In genomic region chr22:25447689-25448434, GRCh38 we compare ENCODE assay signal across 8 cellular contexts.
DNase-seq lines count a peak whose midpoint lies in the region; ATAC-seq, FAIRE-seq and TF ChIP-seq lines count a peak whose summit lies in the region.

No MANE protein-coding gene starts in this region.

- no peaks in the 10 kb centered on the region for H3K9me1 ChIP-seq in endothelial cell of umbilical vein (replicated peaks; ENCODE audit: control insufficient read depth, extremely low read depth, insufficient read depth, low read length)

- H2AFZ ChIP-seq in endothelial cell of umbilical vein (ENCODE audit: low read depth, low read length), result peak overlapping the region; percentile 36

- H3K27me3 ChIP-seq in CD8-positive, alpha-beta memory T cell (ENCODE audit: insufficient read depth, low read length, poor library complexity, severe bottlenecking), result no peaks in the 10 kb centered on the region
- no peaks in the 10 kb centered on the region for H3K27me3 ChIP-seq in endothelial cell of umbilical vein (ENCODE audit: control insufficient read depth in 2 of 2, insufficient read depth in 2 of 2, low read length in 2 of 2)

- peak; percentile 81 for ATAC-seq in GM19452 (IDR thresholded peaks at IDR 0.05; ENCODE audit: unreplicated experiment)

- peak overlapping the region; percentile 83 for H3K9ac ChIP-seq in endothelial cell of umbilical vein (replicated peaks; ENCODE audit: extremely low read depth, insufficient read depth, low read length)

- peak; percentile 95 for FAIRE-seq in endothelial cell of umbilical vein (lab: Jason Lieb, UNC)

- intact Hi-C loops in endothelial cell of umbilical vein (cut with micrococcal nuclease), result loop anchor here (2.0 to 5.0 kb wide), 4 partner anchors 21 to 324 kb away; no protein-coding TSS in a partner anchor

- peak; percentile 78 for TF ChIP-seq POLR2A in endothelial cell of umbilical vein (IDR thresholded peaks at IDR 0.05; ENCODE audit: low read depth, low read length)

- CTCF ChIA-PET in CD8-positive, alpha-beta memory T cell (lab: Charles Lee), result interaction anchor here (0.7 to 1.7 kb wide), 7 partner anchors 10 to 325 kb away, joined by 3 to 5 read pairs (median 3); no protein-coding TSS in a partner anchor
- CTCF ChIA-PET in endothelial cell of umbilical vein (lab: Charles Lee), result interaction anchor here (0.7 to 2.4 kb wide), 9 partner anchors 10 to 890 kb away, joined by 3 to 9 read pairs (median 4); no protein-coding TSS in a partner anchor

- H4K20me1 ChIP-seq in endothelial cell of umbilical vein (replicated peaks; ENCODE audit: control insufficient read depth, extremely low read depth, insufficient read depth, low read length), result peaks cover 6% of the 10 kb centered on the region

- peak overlapping the region; percentile 90 to 99 (median 94) for H3K4me3 Mint-ChIP-seq in CD8-positive, alpha-beta memory T cell

- H3K79me2 ChIP-seq in endothelial cell of umbilical vein (ENCODE audit: control insufficient read depth, insufficient read depth, low read length), result peaks cover 49% of the 10 kb centered on the region

- no peaks in the 10 kb centered on the region for H3K27me3 Mint-ChIP-seq in CD8-positive, alpha-beta memory T cell

- H3K9me3 Mint-ChIP-seq in CD8-positive, alpha-beta memory T cell, result no peaks in the 10 kb centered on the region

- H3K36me3 ChIP-seq in CD8-positive, alpha-beta memory T cell (ENCODE audit: insufficient read depth, low read length), result no peaks in the 10 kb centered on the region
- no peaks in the 10 kb centered on the region for H3K36me3 ChIP-seq in endothelial cell of umbilical vein (ENCODE audit: control insufficient read depth in 2 of 2, extremely low read depth in 1 of 2, insufficient read depth in 2 of 2, low read length in 2 of 2)

- peak; percentile 82 to 91 (median 85) for DNase-seq in CD8-positive, alpha-beta memory T cell
- peak; percentile 68 for DNase-seq in HS-5 (ENCODE audit: low read depth)
- peak; percentile 68 for DNase-seq in NOMO-1 treated with dmso at 0.1 percent for 144 hours (lab: John Stamatoyannopoulos, UW; ENCODE audit: unreplicated experiment)
- peak; percentile 82 for DNase-seq in activated CD8-positive, alpha-beta memory T cell treated with anti-CD3 and anti-CD28 coated beads, Interleukin-2, amount 50 U/mL, for 24 hours (ENCODE audit: extremely low read depth)
- DNase-seq in endothelial cell of umbilical vein (ENCODE audit: low read depth, low spot score), result peak; percentile 92
- DNase-seq in middle frontal gyrus (ENCODE audit: extremely low spot score, low spot score), result peak; percentile 77
- peak; percentile 72 to 84 for DNase-seq in stimulated activated CD8-positive, alpha-beta memory T cell treated with anti-CD3 and anti-CD28 coated beads, Interleukin-2, amount 100 ng/mL, for 1 hour (ENCODE audit: low read depth in 2 of 2)

- peak overlapping the region; percentile 79 to 100 (median 94) for H3K27ac Mint-ChIP-seq in CD8-positive, alpha-beta memory T cell

- peaks cover 41% of the 10 kb centered on the region for H3K4me1 ChIP-seq in CD8-positive, alpha-beta memory T cell (ENCODE audit: insufficient read depth, low read length)
- peaks cover 17% of the 10 kb centered on the region for H3K4me1 ChIP-seq in endothelial cell of umbilical vein (ENCODE audit: control insufficient read depth, extremely low read depth, insufficient read depth, low read length)

- H3K27ac ChIP-seq in CD8-positive, alpha-beta memory T cell (ENCODE audit: low read depth, low read length), result peak overlapping the region; percentile 75
- peak overlapping the region; percentile 62 for H3K27ac ChIP-seq in endothelial cell of umbilical vein (ENCODE audit: insufficient read depth, low read depth, low read length)

- H3K4me1 Mint-ChIP-seq in CD8-positive, alpha-beta memory T cell, result peaks cover 41 to 48% (median 42%) of the 10 kb centered on the region in 3 donors

- dilution Hi-C loops in endothelial cell of umbilical vein (cut with MboI; ENCODE audit: extremely low pct_ligation_motif_present, low sequenced_read_pairs), result no loop called here

- POLR2A ChIA-PET in CD8-positive, alpha-beta memory T cell (lab: Charles Lee), result no interaction called here
- POLR2A ChIA-PET in endothelial cell of umbilical vein (lab: Charles Lee), result no interaction called here

- peak overlapping the region; percentile 97 for H3K4me2 ChIP-seq in endothelial cell of umbilical vein (ENCODE audit: insufficient read depth, low read length)

- peaks cover 0 to 19% (median 6%) of the 10 kb centered on the region in 3 donors for H3K36me3 Mint-ChIP-seq in CD8-positive, alpha-beta memory T cell

- H3K4me3 ChIP-seq in CD8-positive, alpha-beta memory T cell (ENCODE audit: low read length), result peak overlapping the region; percentile 83
- peak overlapping the region; percentile 77 to 97 (median 95) for H3K4me3 ChIP-seq in endothelial cell of umbilical vein (replicated peaks in 1 of 3; ENCODE audit: insufficient read depth in 1 of 3, low read depth in 1 of 3, low read length in 3 of 3)

- TF ChIP-seq CTCF in endothelial cell of umbilical vein (IDR thresholded peaks at IDR 0.05; ENCODE audit: extremely low read depth in 1 of 2, insufficient read depth in 1 of 2, low read depth in 1 of 2, low read length in 2 of 2), result peak; percentile 92 to 93

- H3K9me3 ChIP-seq in CD8-positive, alpha-beta memory T cell (ENCODE audit: low read length), result no peaks in the 10 kb centered on the region
- no peaks in the 10 kb centered on the region for H3K9me3 ChIP-seq in endothelial cell of umbilical vein (replicated peaks; ENCODE audit: control insufficient read depth, insufficient read depth, low read length)

- BruUV-seq in endothelial cell of umbilical vein (replicated peaks; lab: Mats Ljungman, UMichigan), result no TSS peak

TF ChIP-seq in endothelial cell of umbilical vein, 7 proteins besides CTCF, POLR2A, EP300 and RAD21:
- TF ChIP-seq MAX (IDR thresholded peaks at IDR 0.05; ENCODE audit: insufficient read depth, insufficient read length) (peak; percentile 73), MYC (IDR thresholded peaks at IDR 0.05; ENCODE audit: low read depth, low read length) (peak; percentile 45), POLR2AphosphoS5 (IDR thresholded peaks at IDR 0.05; ENCODE audit: insufficient read depth, low read depth, low read length) (peak; percentile 75), GATA2 (IDR thresholded peaks at IDR 0.05; ENCODE audit: insufficient read depth, insufficient read length, low read depth, low read length) (no peak), JUN (IDR thresholded peaks at IDR 0.05; ENCODE audit: borderline replicate concordance, insufficient read depth, insufficient read length, low read depth) (peak; percentile 53), FOS (IDR thresholded peaks at IDR 0.05; ENCODE audit: borderline replicate concordance, insufficient read depth, low read length) (peak; percentile 85), EZH2 (IDR thresholded peaks at IDR 0.05; ENCODE audit: borderline replicate concordance, low read depth, low read length, severe bottlenecking) (no peak)

Comparison
In these comparisons a context has a peak if more than half of its experiments do, and no peak if none do; other contexts are left out.
1. Peak in every context shown above with its lines: DNase-seq, ATAC-seq, H3K4me3 ChIP-seq and H3K27ac ChIP-seq.